ENCODE assay signal across 11 cellular contexts in genomic region chr2:99974275-99974674, GRCh38.
DNase-seq lines count a peak whose midpoint lies in the region; ATAC-seq and TF ChIP-seq lines count a peak whose summit lies in the region.
"Had no signal": no experiment of that assay in that cellular context is flagged by ENCODE, and none has a peak within 500 bp of the region (broad histone marks: within the 10 kb centered on the region; RNA-seq: fewer than 3 reads in every experiment).

No MANE protein-coding gene starts in this region.

- peaks cover 20% of the 10 kb centered on the region for H3K27me3 Mint-ChIP-seq in Caco-2 (ENCODE audit: insufficient read depth, unreplicated experiment)

- no TSS peak for BruUV-seq in Caco-2 (replicated peaks; lab: Mats Ljungman, UMichigan)

- no peaks in the 10 kb centered on the region for H3K9me3 ChIP-seq in HEK293 (ENCODE audit: control insufficient read depth, insufficient read depth, low read depth, low read length)
- H3K9me3 ChIP-seq in Caco-2 = no peaks in the 10 kb centered on the region

- H3K4me1 ChIP-seq in HEK293 (ENCODE audit: control insufficient read depth, insufficient read depth, low read length) (peaks cover 10% of the 10 kb centered on the region), Caco-2 (no peaks in the 10 kb centered on the region)

- no peak overlapping the region for H3K4me3 Mint-ChIP-seq in Caco-2 (ENCODE audit: unreplicated experiment)

- H3K36me3 ChIP-seq in HEK293 (ENCODE audit: control insufficient read depth in 2 of 2, insufficient read depth in 1 of 2, low read length in 2 of 2) (no peaks in the 10 kb centered on the region), Caco-2 (ENCODE audit: control insufficient read depth, insufficient read depth, low read length) (no peaks in the 10 kb centered on the region)

- H3K4me3 ChIP-seq in AG10803 (ENCODE audit: low read length) (no peak overlapping the region), HEK293 (ENCODE audit: low read depth, low read length) (no peak overlapping the region), Caco-2 (ENCODE audit: low read depth, low read length) (no peak overlapping the region)

- TF ChIP-seq CTCF in AG10803 (conservative IDR thresholded peaks at IDR 0.05; ENCODE audit: low read length) = no peak
- TF ChIP-seq CTCF in HEK293 (tag by site-specific recombination; IDR thresholded peaks at IDR 0.05) = no peak
- TF ChIP-seq CTCF in Caco-2 (IDR thresholded peaks at IDR 0.05; ENCODE audit: insufficient read depth in 1 of 2, low read depth in 1 of 2, low read length in 1 of 2, severe bottlenecking in 1 of 2, unreplicated experiment in 1 of 2) = no peak

- no peaks in the 10 kb centered on the region for H3K9me3 Mint-ChIP-seq in Caco-2 (ENCODE audit: unreplicated experiment)

- no peak for ATAC-seq in HG03097 (IDR thresholded peaks at IDR 0.05; ENCODE audit: low FRiP score, unreplicated experiment)

- no peaks in the 10 kb centered on the region for H3K4me1 Mint-ChIP-seq in Caco-2 (ENCODE audit: low read depth, unreplicated experiment)

- CTCF ChIA-PET in HEK293 (lab: Yijun Ruan, JAX) = no interaction called here
- CTCF ChIA-PET in Caco-2 (lab: Charles Lee) = no interaction called here

- no peaks in the 10 kb centered on the region for H3K36me3 Mint-ChIP-seq in Caco-2 (ENCODE audit: insufficient read depth, unreplicated experiment)

- no peak overlapping the region for H3K27ac ChIP-seq in HEK293 (ENCODE audit: extremely low read depth, low read depth, low read length)

- POLR2A ChIA-PET in HEK293 (lab: Yijun Ruan, JAX) = no interaction called here
- POLR2A ChIA-PET in Caco-2 (lab: Charles Lee) = no interaction called here

- no peaks in the 10 kb centered on the region for H3K27me3 ChIP-seq in Caco-2 (replicated peaks; ENCODE audit: control insufficient read depth, insufficient read depth, low read length)

- H3K27ac Mint-ChIP-seq in Caco-2 (ENCODE audit: unreplicated experiment) = no peak overlapping the region

- intact Hi-C loops in Caco-2 (cut with micrococcal nuclease; ENCODE audit: unreplicated experiment) = no loop called here

- peak; percentile 34 for DNase-seq in AG10803 (ENCODE audit: low read depth)
- DNase-seq in RPMI7951 (ENCODE audit: low read depth) = peak; percentile 68
- peak; percentile 91 for DNase-seq in glomerular visceral epithelial cell (ENCODE audit: extremely low spot score)
- no peak for DNase-seq in stimulated activated naive CD4-positive, alpha-beta T cell treated with Interleukin-2 at 50 U/mL for 16 hours (lab: John Stamatoyannopoulos, UW)
- DNase-seq in Caco-2 = no peak
- no peak for DNase-seq in DMS53 (lab: John Stamatoyannopoulos, UW)
- DNase-seq: activated CD8-positive, alpha-beta memory T cell treated with anti-CD3 and anti-CD28 coated beads, Interleukin-2, amount 50 U/mL, for 48 hours; anterior cingulate cortex; T-helper 9 cell had no signal

TF ChIP-seq in HEK293, 187 proteins besides CTCF, POLR2A, EP300 and RAD21 (continues in another document):
- TF ChIP-seq ZNF112 (tag by site-specific recombination; IDR thresholded peaks at IDR 0.05) (no peak), ZNF837 (tag by site-specific recombination; IDR thresholded peaks at IDR 0.05) (no peak), PBX3 (CRISPR knock-in tag; IDR thresholded peaks at IDR 0.05) (no peak), TRIM28 (IDR thresholded peaks at IDR 0.05; ENCODE audit: borderline replicate concordance, low read length) (peak; percentile 87), ZNF600 (tag by site-specific recombination; IDR thresholded peaks at IDR 0.05) (peak; percentile 68), ZNF140 (tag by site-specific recombination; IDR thresholded peaks at IDR 0.05) (no peak), YY2 (tag by site-specific recombination; IDR thresholded peaks at IDR 0.05) (no peak), ZNF654 (tag by site-specific recombination; IDR thresholded peaks at IDR 0.05; ENCODE audit: low read depth) (no peak), ZNF138 (tag by site-specific recombination; IDR thresholded peaks at IDR 0.05; ENCODE audit: borderline replicate concordance) (no peak), ZNF24 (tag by site-specific recombination; IDR thresholded peaks at IDR 0.05) (0 out of 2 replicates have a peak, but pooled peaks have one; percentile 57), ZNF843 (tag by site-specific recombination; IDR thresholded peaks at IDR 0.05) (peak; percentile 80; the same call in 1 of the 2 replicates), ZNF513 (tag by site-specific recombination; IDR thresholded peaks at IDR 0.05) (no peak), REST (tag by site-specific recombination; IDR thresholded peaks at IDR 0.05) (no peak), ZNF449 (tag by site-specific recombination; IDR thresholded peaks at IDR 0.05) (no peak), ZNF366 (tag by site-specific recombination; conservative IDR thresholded peaks at IDR 0.05) (peak; percentile 69), ZNF660 (tag by site-specific recombination; IDR thresholded peaks at IDR 0.05) (peak; percentile 40; the same call in 1 of the 2 replicates), ZNF645 (tag by site-specific recombination; IDR thresholded peaks at IDR 0.05) (no peak), GLI2 (tag by site-specific recombination; IDR thresholded peaks at IDR 0.05; ENCODE audit: borderline replicate concordance, low read depth) (no peak)

Comparison
In these comparisons a context has a peak if more than half of its experiments do, and no peak if none do; other contexts are left out.
1. DNase-seq: peak in AG10803 (single experiment), RPMI7951 (single experiment) and glomerular visceral epithelial cell (single experiment); none in stimulated activated naive CD4-positive, alpha-beta T cell treated with Interleukin-2 at 50 U/mL for 16 hours (single experiment), Caco-2 (0 of 2) and DMS53 (single experiment).